Comparison of ENCODE assay signal across 8 cellular contexts in the genomic region with DNA sequence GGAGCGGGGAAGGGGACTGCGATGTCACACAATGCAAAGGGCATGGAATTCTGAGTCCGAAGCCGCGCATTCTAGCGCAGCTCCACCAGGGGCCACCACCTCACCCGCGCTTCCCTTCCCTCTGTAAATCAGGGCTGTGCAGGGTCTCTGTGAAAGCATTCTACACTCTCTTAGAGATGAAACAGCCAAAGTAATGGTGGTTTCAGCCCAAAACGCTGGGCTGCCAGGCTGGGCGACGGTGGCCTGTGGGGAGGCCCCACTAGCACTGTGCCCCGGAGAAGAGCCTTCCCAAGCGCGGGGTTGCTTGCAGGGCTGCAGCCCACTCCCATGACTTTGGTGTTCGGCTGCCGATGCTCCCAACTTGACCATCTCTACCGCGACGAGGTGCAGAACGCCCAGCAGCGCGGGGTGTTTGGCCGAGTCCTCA. TPM values are rescaled to one million over a fixed set of nuclear protein-coding genes. Genes with fewer than 3 reads are reported as not detected.
DNase-seq lines count a peak whose midpoint lies in the region; ATAC-seq and TF ChIP-seq lines count a peak whose summit lies in the region.

No MANE protein-coding gene starts in this region.

- H3K9me3 Mint-ChIP-seq in T-helper 2 cell treated with Interferon-gamma antibody and Interleukin-4, amounts not matched to agents 5 μg/mL and 100 μg/mL, for 36 hours, result no peaks in the 10 kb centered on the region
- peaks cover 0 to 4% (median 0%) of the 10 kb centered on the region in 11 donors for H3K9me3 Mint-ChIP-seq in naive thymus-derived CD4-positive, alpha-beta T cell

- intact Hi-C loops in dorsolateral prefrontal cortex (cut with DNase I), result no loop called here
- intact Hi-C loops in naive thymus-derived CD4-positive, alpha-beta T cell (cut with micrococcal nuclease), result loop anchor here (1.0 to 5.0 kb wide), 12 partner anchors 15 to 691 kb away; partner anchors contain the start of genes ABCB8 (in 2 of the 2), ABCF2 (in 1 of the 2), ACTR3C (in 1 of the 2) and AGAP3 (in 1 of the 2)

- H3K36me3 ChIP-seq in naive thymus-derived CD4-positive, alpha-beta T cell (ENCODE audit: control insufficient read depth in 2 of 3, insufficient read depth in 3 of 3, low read length in 3 of 3), result no peaks in the 10 kb centered on the region

- peaks cover 5% of the 10 kb centered on the region for H3K27me3 Mint-ChIP-seq in T-helper 2 cell treated with Interferon-gamma antibody and Interleukin-4, amounts not matched to agents 5 μg/mL and 100 μg/mL, for 36 hours (ENCODE audit: low read depth)
- peaks cover 0 to 5% (median 0%) of the 10 kb centered on the region in 5 donors for H3K27me3 Mint-ChIP-seq in naive thymus-derived CD4-positive, alpha-beta T cell

- CTCF ChIA-PET in naive thymus-derived CD4-positive, alpha-beta T cell (lab: Charles Lee), result interaction anchor here (0.7 to 2.4 kb wide), 4 partner anchors 16 to 98 kb away, joined by 3 to 14 read pairs (median 6); partner anchors contain the start of gene ABCB8

- peak overlapping the region in 47 of 59 donors; percentile 25 to 70 (median 57) for H3K4me3 ChIP-seq in dorsolateral prefrontal cortex
- peak overlapping the region; percentile 27 for H3K4me3 ChIP-seq in naive thymus-derived CD4-positive, alpha-beta T cell (ENCODE audit: low read length)

- ATAC-seq in naive thymus-derived CD4-positive, alpha-beta T cell, result peak; percentile 8

- peak overlapping the region; percentile 71 for H3K4me3 Mint-ChIP-seq in T-helper 2 cell treated with Interferon-gamma antibody and Interleukin-4, amounts not matched to agents 5 μg/mL and 100 μg/mL, for 36 hours
- H3K4me3 Mint-ChIP-seq in naive thymus-derived CD4-positive, alpha-beta T cell, result peak overlapping the region; percentile 42 to 91 (median 74)

- peaks cover 21% of the 10 kb centered on the region for H3K36me3 Mint-ChIP-seq in T-helper 2 cell treated with Interferon-gamma antibody and Interleukin-4, amounts not matched to agents 5 μg/mL and 100 μg/mL, for 36 hours (ENCODE audit: low read depth)
- peaks cover 0 to 20% (median 0%) of the 10 kb centered on the region in 5 donors for H3K36me3 Mint-ChIP-seq in naive thymus-derived CD4-positive, alpha-beta T cell

- no peak for DNase-seq in T-helper 2 cell treated with Interferon-gamma antibody and Interleukin-4, amounts not matched to agents 5 μg/mL and 100 μg/mL, for 36 hours (ENCODE audit: low spot score)
- no peak for DNase-seq in T-helper 2 cell
- DNase-seq in NCI-H82 (lab: John Stamatoyannopoulos, UW), result peak; percentile 85
- no peak for DNase-seq in dorsolateral prefrontal cortex
- peak in 3 of 9 donors; percentile 22 to 41 (median 35) for DNase-seq in naive thymus-derived CD4-positive, alpha-beta T cell
- DNase-seq in ureter (ENCODE audit: low spot score), result no peak
- no peak for DNase-seq in stimulated activated CD4-positive, alpha-beta T cell treated with anti-CD3 and anti-CD28 coated beads, Interleukin-4, amount 100 ng/mL, for 4 hours
- no peak for DNase-seq in stimulated activated CD4-positive, alpha-beta T cell treated with anti-CD3 and anti-CD28 coated beads, Interleukin-2, amount 100 ng/mL, for 24 hours

- H3K27ac ChIP-seq in dorsolateral prefrontal cortex, result peak overlapping the region in 4 of 59 donors; percentile 9 to 31 (median 10)
- peak overlapping the region; percentile 97 for H3K27ac ChIP-seq in naive thymus-derived CD4-positive, alpha-beta T cell (ENCODE audit: low read depth, low read length)

- H3K4me1 Mint-ChIP-seq in T-helper 2 cell treated with Interferon-gamma antibody and Interleukin-4, amounts not matched to agents 5 μg/mL and 100 μg/mL, for 36 hours (ENCODE audit: low read depth), result peaks cover 62% of the 10 kb centered on the region
- H3K4me1 Mint-ChIP-seq in naive thymus-derived CD4-positive, alpha-beta T cell, result peaks cover 52 to 90% (median 82%) of the 10 kb centered on the region in 7 donors

- peaks cover 0 to 14% (median 0%) of the 10 kb centered on the region in 45 donors for H3K27me3 ChIP-seq in dorsolateral prefrontal cortex
- H3K27me3 ChIP-seq in naive thymus-derived CD4-positive, alpha-beta T cell (ENCODE audit: control insufficient read depth in 2 of 2, insufficient read depth in 2 of 2, low read length in 2 of 2), result no peaks in the 10 kb centered on the region

- H3K4me1 ChIP-seq in naive thymus-derived CD4-positive, alpha-beta T cell (ENCODE audit: control insufficient read depth in 2 of 2, insufficient read depth in 2 of 2, low read length in 2 of 2), result peaks cover 56 to 89% of the 10 kb centered on the region in 2 donors

- H3K9me3 ChIP-seq in naive thymus-derived CD4-positive, alpha-beta T cell (ENCODE audit: control insufficient read depth in 2 of 3, low read length in 3 of 3), result no peaks in the 10 kb centered on the region

- H3K27ac Mint-ChIP-seq in T-helper 2 cell treated with Interferon-gamma antibody and Interleukin-4, amounts not matched to agents 5 μg/mL and 100 μg/mL, for 36 hours, result peak overlapping the region; percentile 79
- H3K27ac Mint-ChIP-seq in naive thymus-derived CD4-positive, alpha-beta T cell, result peak overlapping the region; percentile 81 to 99 (median 98)

- POLR2A ChIA-PET in naive thymus-derived CD4-positive, alpha-beta T cell (lab: Charles Lee), result interaction anchor here (0.5 to 4.9 kb wide), 5 partner anchors 14 to 267 kb away, joined by 3 to 34 read pairs (median 6); no protein-coding TSS in a partner anchor

- peak in 39 of 56 donors; percentile 11 to 52 (median 35) for TF ChIP-seq CTCF in dorsolateral prefrontal cortex (IDR thresholded peaks at IDR 0.05 in 54 of 56, conservative IDR thresholded peaks at IDR 0.05 in 2 of 56; ENCODE audit: low read depth in 1 of 56, partially characterized antibody in 56 of 56)

RNA-seq across cellular contexts. Expression of gene ATG9B, which starts 11.4 kb away (rescaled TPM):
- total RNA-seq in dorsolateral prefrontal cortex, result 10 to 100 TPM in 4 of 120 experiments, 1 to 10 TPM in 115, under 1 TPM in 1; 0.95 to 17.2 (median 4.5) TPM
- 10 to 100 TPM; 11.3 to 46.6 (median 20.9) TPM for total RNA-seq in naive thymus-derived CD4-positive, alpha-beta T cell
- polyA plus RNA-seq in naive thymus-derived CD4-positive, alpha-beta T cell, result 10 to 100 TPM; 27.0 to 49.4 TPM
- 0.55 TPM for total RNA-seq in ureter

RNA-seq across cellular contexts. Expression of gene ABCB8, which starts 15.3 kb away (rescaled TPM):
- total RNA-seq in dorsolateral prefrontal cortex (100 to 1,000 TPM in 3 of 120 experiments, 10 to 100 TPM in 117; 52.6 to 110 (median 74.3) TPM), ureter (32.4 TPM)
- total RNA-seq in naive thymus-derived CD4-positive, alpha-beta T cell, result 10 to 100 TPM; 59.7 to 88.0 (median 76.6) TPM
- 10 to 100 TPM; 13.8 to 18.6 TPM for polyA plus RNA-seq in naive thymus-derived CD4-positive, alpha-beta T cell

RNA-seq across cellular contexts. Expression of gene NOS3, which starts 22.1 kb away (rescaled TPM):
- total RNA-seq in dorsolateral prefrontal cortex (10 to 100 TPM in 67 of 120 experiments, 1 to 10 TPM in 53; 3.3 to 39.1 (median 10.8) TPM), ureter (50.7 TPM)
- total RNA-seq in naive thymus-derived CD4-positive, alpha-beta T cell, result 10 to 100 TPM in 1 of 5 experiments, 1 to 10 TPM in 4; 2.8 to 19.1 (median 7.9) TPM
- 10 to 100 TPM in 1 of 2 donors, 1 to 10 TPM in 1; 4.6 to 12.7 TPM for polyA plus RNA-seq in naive thymus-derived CD4-positive, alpha-beta T cell

RNA-seq across cellular contexts. Expression of gene KCNH2, which starts 34.8 kb away (rescaled TPM):
- 10 to 100 TPM in 118 of 120 experiments, 1 to 10 TPM in 2; 7.8 to 27.9 (median 19.3) TPM for total RNA-seq in dorsolateral prefrontal cortex
- total RNA-seq in naive thymus-derived CD4-positive, alpha-beta T cell, result 1 to 10 TPM in 4 of 5 experiments, under 1 TPM in 1; 0.56 to 4.9 (median 3.2) TPM
- 1 to 10 TPM; 3.0 to 5.2 TPM for polyA plus RNA-seq in naive thymus-derived CD4-positive, alpha-beta T cell
- total RNA-seq in ureter, result 17.7 TPM

RNA-seq across cellular contexts. Expression of gene ASIC3, which starts 35.4 kb away (rescaled TPM):
- total RNA-seq in dorsolateral prefrontal cortex, result 10 to 100 TPM in 119 of 120 experiments, 1 to 10 TPM in 1; 8.5 to 47.8 (median 23.1) TPM
- 10 to 100 TPM in 4 of 5 experiments, 1 to 10 TPM in 1; 6.7 to 17.7 (median 13.7) TPM for total RNA-seq in naive thymus-derived CD4-positive, alpha-beta T cell
- polyA plus RNA-seq in naive thymus-derived CD4-positive, alpha-beta T cell, result not detected
- 0.34 TPM for total RNA-seq in ureter

Comparison
In these comparisons a context has a peak if more than half of its experiments do, and no peak if none do; other contexts are left out.
1. intact Hi-C loops: an anchor here in naive thymus-derived CD4-positive, alpha-beta T cell (1.0 to 5.0 kb wide); none called in dorsolateral prefrontal cortex.